Comparison of ENCODE assay signal across 31 cellular contexts in the genomic region with DNA sequence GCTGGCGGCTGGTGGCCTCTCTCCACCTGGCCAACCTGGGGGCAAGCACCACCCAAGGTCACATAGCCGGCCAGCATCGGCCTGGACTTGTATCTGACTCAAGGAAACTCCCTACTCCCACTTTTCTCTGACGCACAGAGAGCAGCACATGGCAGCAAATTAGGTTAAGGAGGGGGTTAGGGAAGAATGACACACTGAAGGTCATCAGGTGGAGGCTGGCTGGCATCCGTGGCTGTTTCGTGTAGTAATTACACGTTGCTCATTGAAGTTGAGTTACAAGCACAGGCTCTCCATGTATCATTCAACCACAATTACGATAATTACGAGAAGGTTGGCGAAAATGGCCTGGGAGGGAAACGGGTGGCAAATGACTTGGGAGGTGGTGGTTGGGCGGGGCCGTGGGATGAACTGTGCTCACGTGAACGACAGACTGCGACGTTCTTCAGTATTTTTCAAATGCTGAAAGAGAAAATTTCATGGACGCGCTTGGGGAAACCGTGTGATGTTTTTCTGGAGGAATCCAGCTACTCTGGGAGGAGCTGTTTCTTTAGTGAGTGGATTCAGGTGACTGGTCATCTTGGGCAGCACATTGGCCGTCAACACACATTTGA. TPM values are rescaled to one million over a fixed set of nuclear protein-coding genes. Genes with fewer than 3 reads are reported as not detected.
A peak's percentile ranks its signal among the peaks of the same experiment; 100 is the strongest.
DNase-seq lines count a peak whose midpoint lies in the region; ATAC-seq, FAIRE-seq and TF ChIP-seq lines count a peak whose summit lies in the region.
"Had no signal": no experiment of that assay in that cellular context is flagged by ENCODE, and none has a peak within 500 bp of the region (broad histone marks: within the 10 kb centered on the region; RNA-seq: fewer than 3 reads in every experiment).

No MANE protein-coding gene starts in this region.

- CTCF ChIA-PET in HepG2 (lab: Yijun Ruan, JAX; ENCODE audit: low intra/inter-chr PET ratio, low total read pairs), result no interaction called here

- H3K9ac ChIP-seq in HepG2 (ENCODE audit: insufficient read depth, low read depth, low read length), result no peak overlapping the region

- DNase-seq in HepG2 (ENCODE audit: low spot score) (no peak), right lobe of liver (no peak), NCI-H2227 treated with DMSO at 0.1 percent for 48 hours (lab: John Stamatoyannopoulos, UW) (peak; percentile 86), left kidney (ENCODE audit: low read depth, low spot score) (peak; percentile 42), ecto neural progenitor cell (ENCODE audit: low spot score) (no peak), MV-4-11 (lab: John Stamatoyannopoulos, UW) (no peak), KG1 (lab: John Stamatoyannopoulos, UW) (no peak)
- DNase-seq: anterior cingulate cortex; colonic mucosa; DMS153; effector CD8-positive, alpha-beta T cell; HFFc6; KBM-7; kidney glomerular epithelial cell; MG63; mucosa of descending colon; natural killer cell; NCI-H1694; NCI-H510A; SHP77; stimulated activated naive CD4-positive, alpha-beta T cell; T-helper 17 cell; uterus had no signal

- no peak for ATAC-seq in HepG2
- no peak for ATAC-seq in right lobe of liver
- ATAC-seq: activated naive CD4-positive, alpha-beta T cell treated with anti-CD3 and anti-CD28 coated beads, Interleukin-2, amount 50 U/mL, for 72 hours; GM23338; mucosa of descending colon; natural killer cell; T-helper 17 cell had no signal

- TF ChIP-seq CTCF in HepG2 (CRISPR knock-in tag; IDR thresholded peaks at IDR 0.05), result no peak
- no peak for TF ChIP-seq CTCF in right lobe of liver (IDR thresholded peaks at IDR 0.05)

- no peak overlapping the region for H2AFZ ChIP-seq in HepG2 (ENCODE audit: low read length)
- H2AFZ ChIP-seq: GM23338, hepatocyte had no signal

- TF ChIP-seq POLR2A in HepG2 (IDR thresholded peaks at IDR 0.05; ENCODE audit: insufficient read depth in 1 of 2, low read depth in 2 of 2, low read length in 2 of 2) (no peak), right lobe of liver (IDR thresholded peaks at IDR 0.05) (no peak)

- H3K27ac ChIP-seq in HepG2 (ENCODE audit: extremely low read length, insufficient read depth, low read length), result no peak overlapping the region
- no peak overlapping the region for H3K27ac ChIP-seq in right lobe of liver
- H3K27ac ChIP-seq: BLaER1 treated with 17β-estradiol and CSF1 and Interleukin-3, amounts not matched to agents 10 nM and 100 nM; colonic mucosa; hepatocyte; thoracic aorta; uterus had no signal

- BruUV-seq in HepG2 (replicated peaks; lab: Mats Ljungman, UMichigan), result no TSS peak

- TF ChIP-seq EP300 in HepG2 (IDR thresholded peaks at IDR 0.05; ENCODE audit: low read depth in 2 of 2, low read length in 2 of 2) (no peak), HepG2 (CRISPR knock-in tag; IDR thresholded peaks at IDR 0.05; ENCODE audit: borderline replicate concordance) (no peak)

- WGBS in HepG2 (ENCODE audit: low lambda C conversion rate), result 41% methylated on average over 21 of the region's 21 CpGs
- 74% methylated on average over 15 of the region's 21 CpGs for WGBS in right lobe of liver (ENCODE audit: insufficient coverage, low coverage, low lambda C conversion rate, missing lambda C conversion rate)

- H3K27me3 ChIP-seq in HepG2 (ENCODE audit: control insufficient read depth in 1 of 2, insufficient read depth in 2 of 2, low read length in 2 of 2), result peaks cover 48 to 85% of the 10 kb centered on the region in 2 experiments
- no peaks in the 10 kb centered on the region for H3K27me3 ChIP-seq in right lobe of liver
- H3K27me3 ChIP-seq: MG63, uterus had no signal

- H3K36me3 ChIP-seq in HepG2 (replicated peaks in 1 of 2; ENCODE audit: control insufficient read depth in 1 of 2, insufficient read depth in 2 of 2, low read length in 2 of 2), result no peaks in the 10 kb centered on the region
- no peaks in the 10 kb centered on the region for H3K36me3 ChIP-seq in right lobe of liver
- H3K36me3 ChIP-seq: BLaER1 treated with 17β-estradiol and CSF1 and Interleukin-3, amounts not matched to agents 10 nM and 100 nM; colonic mucosa; MG63; thoracic aorta; uterus had no signal

- POLR2A ChIA-PET in HepG2 (lab: Yijun Ruan, JAX), result no interaction called here

- H3K9me3 ChIP-seq in HepG2 (ENCODE audit: low read length) (no peaks in the 10 kb centered on the region), right lobe of liver (no peaks in the 10 kb centered on the region)
- H3K9me3 ChIP-seq: BLaER1 treated with 17β-estradiol and CSF1 and Interleukin-3, amounts not matched to agents 10 nM and 100 nM; colonic mucosa; MG63; mucosa of descending colon; thoracic aorta; uterus had no signal

- H3K79me2 ChIP-seq in HepG2 (ENCODE audit: insufficient read depth, low read length), result no peaks in the 10 kb centered on the region

- no peak for FAIRE-seq in HepG2 (lab: Jason Lieb, UNC)
- FAIRE-seq: GM18507, TTC549 had no signal

- intact Hi-C loops in HepG2 (cut with micrococcal nuclease; ENCODE audit: unreplicated experiment), result no loop called here
- intact Hi-C loops in right lobe of liver (cut with DNase I), result no loop called here

- TF ChIP-seq RAD21 in HepG2 (CRISPR knock-in tag; IDR thresholded peaks at IDR 0.05), result no peak

- H3K4me3 ChIP-seq in HepG2 (replicated peaks in 1 of 3; ENCODE audit: insufficient read depth in 1 of 3, low read depth in 2 of 3, low read length in 3 of 3), result no peak overlapping the region
- no peak overlapping the region for H3K4me3 ChIP-seq in right lobe of liver
- H3K4me3 ChIP-seq: BLaER1 treated with 17β-estradiol and CSF1 and Interleukin-3, amounts not matched to agents 10 nM and 100 nM; colonic mucosa; GM23338; hepatocyte; lung; MG63; mucosa of descending colon; thoracic aorta; uterus had no signal

- H3K4me1 ChIP-seq in HepG2 (ENCODE audit: insufficient read depth, low read length) (peaks cover 9% of the 10 kb centered on the region), right lobe of liver (no peaks in the 10 kb centered on the region)

- peaks cover 10% of the 10 kb centered on the region; the same call in 1 of the 2 replicates for H4K20me1 ChIP-seq in HepG2 (ENCODE audit: insufficient read depth, low read length)

- H3K4me2 ChIP-seq in HepG2 (ENCODE audit: low read depth, low read length), result no peak overlapping the region
- H3K4me2 ChIP-seq: GM23338, hepatocyte had no signal

- in situ Hi-C loops in HepG2 (cut with HindIII; ENCODE audit: extremely low pct_ligation_motif_present, low pct_unique_long_range_greater_than_20kb), result no loop called here

TF ChIP-seq in HepG2, 621 proteins besides CTCF, POLR2A, EP300 and RAD21:
- 0 out of 2 replicates have a peak, but pooled peaks have one; percentile 26 for TF ChIP-seq RNF2 (conservative IDR thresholded peaks at IDR 0.05; ENCODE audit: low read depth)
- TF ChIP-seq ATAD3A (CRISPR knock-in tag; IDR thresholded peaks at IDR 0.05), result no peak
- TF ChIP-seq, protein P1, sequence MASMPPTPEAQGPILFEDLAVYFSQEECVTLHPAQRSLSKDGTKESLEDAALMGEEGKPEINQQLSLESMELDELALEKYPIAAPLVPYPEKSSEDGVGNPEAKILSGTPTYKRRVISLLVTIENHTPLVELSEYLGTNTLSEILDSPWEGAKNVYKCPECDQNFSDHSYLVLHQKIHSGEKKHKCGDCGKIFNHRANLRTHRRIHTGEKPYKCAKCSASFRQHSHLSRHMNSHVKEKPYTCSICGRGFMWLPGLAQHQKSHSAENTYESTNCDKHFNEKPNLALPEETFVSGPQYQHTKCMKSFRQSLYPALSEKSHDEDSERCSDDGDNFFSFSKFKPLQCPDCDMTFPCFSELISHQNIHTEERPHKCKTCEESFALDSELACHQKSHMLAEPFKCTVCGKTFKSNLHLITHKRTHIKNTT (CRISPR knock-in tag; IDR thresholded peaks at IDR 0.05), result no peak
- TF ChIP-seq ZNF768 (CRISPR knock-in tag; IDR thresholded peaks at IDR 0.05), result no peak
- no peak for TF ChIP-seq ZNF264 (CRISPR knock-in tag; IDR thresholded peaks at IDR 0.05)
- no peak for TF ChIP-seq CCDC6 (CRISPR knock-in tag; IDR thresholded peaks at IDR 0.05)
- no peak for TF ChIP-seq MTF2 (CRISPR knock-in tag; IDR thresholded peaks at IDR 0.05; ENCODE audit: borderline replicate concordance)
TF ChIP-seq in HepG2: peak in this region for 1.

RNA-seq across cellular contexts. Expression of a gene that starts 4.0 kb away (rescaled TPM):
- total RNA-seq in HepG2 (2016; rRNA removed; fragmentation: Illumina TruSeq; extraction: Trizol) (0.66 and 1.2 TPM in 2 replicates), right lobe of liver (10 to 100 TPM in 1 of 6 experiments, 1 to 10 TPM in 5; 2.3 to 18.6 (median 5.9) TPM)
- 0.81 and 1.1 TPM in 2 replicates for total RNA-seq in HepG2 (2016; cell fraction: cytosol; rRNA removed; fragmentation: Illumina TruSeq; extraction: Trizol; ENCODE audit: low read depth)
- 0.56 and 1.0 TPM in 2 replicates for total RNA-seq in HepG2 (2016; cell fraction: insoluble cytoplasmic fraction; rRNA removed; fragmentation: Illumina TruSeq; extraction: Trizol)
- 1.7 and 2.2 TPM in 2 replicates for total RNA-seq in HepG2 (2016; cell fraction: membrane; rRNA removed; fragmentation: Illumina TruSeq; extraction: Trizol)
- 0.31 TPM in 1 of 2 replicates, not detected in the other for total RNA-seq in HepG2 (2016; cell fraction: nucleus; rRNA removed; fragmentation: Illumina TruSeq; extraction: Trizol)
- polyA plus RNA-seq in HepG2 (2011; rRNA removed), result 0.84 and 1.4 TPM in 2 replicates
- polyA plus RNA-seq in HepG2 (2011; cell fraction: cytosol; rRNA removed), result 2.1 and 2.5 TPM in 2 replicates
- 1.2 and 1.8 TPM in 2 replicates for polyA plus RNA-seq in HepG2 (2011; cell fraction: nucleus; rRNA removed)
- polyA plus RNA-seq in HepG2 (2012), result 0.23 and 0.79 TPM in 2 replicates
- polyA plus RNA-seq in HepG2 (2016; cell fraction: cytosol; fragmentation: Illumina TruSeq; extraction: Trizol; ENCODE audit: low read depth), result 1.1 and 1.2 TPM in 2 replicates
- 0.69 and 0.92 TPM in 2 replicates for polyA plus RNA-seq in HepG2 (2016; cell fraction: insoluble cytoplasmic fraction; fragmentation: Illumina TruSeq; extraction: Trizol; ENCODE audit: low read depth)
- polyA plus RNA-seq in HepG2 (2016; cell fraction: membrane; fragmentation: Illumina TruSeq; extraction: Trizol; ENCODE audit: low read depth), result 2.1 TPM in 2 replicates
- 1.2 and 1.3 TPM in 2 replicates for polyA plus RNA-seq in HepG2 (2016; cell fraction: nucleus; fragmentation: Illumina TruSeq; extraction: Trizol; ENCODE audit: insufficient read depth, low read depth)
- polyA minus RNA-seq in HepG2 (2011; rRNA and poly(A)+ RNA removed; ENCODE audit: low replicate concordance), result 2.5 and 12.3 TPM in 2 replicates
- polyA minus RNA-seq in HepG2 (2011; cell fraction: cytosol; rRNA and poly(A)+ RNA removed), result 2.9 and 4.6 TPM in 2 replicates
- polyA minus RNA-seq in HepG2 (2011; cell fraction: nucleus; rRNA and poly(A)+ RNA removed), result 0.87 and 1.4 TPM in 2 replicates

Comparison
In these comparisons a context has a peak if more than half of its experiments do, and no peak if none do; other contexts are left out.
1. DNase-seq: peak in NCI-H2227 treated with DMSO at 0.1 percent for 48 hours (single experiment) and left kidney (single experiment); none in HepG2 (single experiment), right lobe of liver (0 of 3), ecto neural progenitor cell (single experiment), MV-4-11 (single experiment) and KG1 (single experiment).